In the genomic region with DNA sequence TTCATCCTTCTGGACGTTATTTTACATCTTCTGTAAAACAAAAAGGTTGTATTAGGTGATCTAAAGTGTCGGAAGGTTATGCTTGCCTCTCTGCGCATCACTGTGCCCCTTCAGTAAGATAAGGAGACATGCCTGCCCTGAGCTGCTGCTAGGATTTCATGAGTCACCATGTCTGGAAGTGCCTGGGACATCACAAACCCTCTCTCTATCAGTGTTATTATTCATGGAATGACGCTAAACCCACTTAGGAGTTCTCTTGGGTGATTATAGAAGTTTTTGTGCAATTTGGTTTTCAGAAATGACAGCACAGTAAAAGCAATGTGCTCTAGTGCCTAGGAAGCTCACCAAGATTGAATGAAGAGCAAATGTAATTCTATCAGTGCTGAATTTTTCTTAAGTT, we compare ENCODE assay signal across 11 cellular contexts.
DNase-seq lines count a peak whose midpoint lies in the region; ATAC-seq and FAIRE-seq lines count a peak whose summit lies in the region.
"Had no signal": no experiment of that assay in that cellular context is flagged by ENCODE, and none has a peak within 500 bp of the region (broad histone marks: within the 10 kb centered on the region; RNA-seq: fewer than 3 reads in every experiment).

No MANE protein-coding gene starts in this region.

- FAIRE-seq in urothelium cell line (lab: Jason Lieb, UNC) = no peak
- FAIRE-seq: colon had no signal

- no peak for ATAC-seq in GM19328 (IDR thresholded peaks at IDR 0.05; ENCODE audit: unreplicated experiment)

- peak; percentile 55 for DNase-seq in NCI-H82 (lab: John Stamatoyannopoulos, UW)
- DNase-seq in NCI-H82 treated with DMSO at 0.1 percent for 48 hours (lab: John Stamatoyannopoulos, UW; ENCODE audit: unreplicated experiment) = no peak
- DNase-seq in astrocyte of the hippocampus (ENCODE audit: low read depth, low spot score) = peak; percentile 72
- DNase-seq in hepatic stellate cell (ENCODE audit: low spot score) = peak; percentile 1
- DNase-seq in urothelium cell line (ENCODE audit: low spot score) = peak; percentile 36
- DNase-seq in effector CD8-positive, alpha-beta T cell (lab: John Stamatoyannopoulos, UW) = no peak
- DNase-seq in ecto neural progenitor cell (ENCODE audit: low spot score) = no peak
- DNase-seq: 8988T, spleen had no signal

Comparison
In these comparisons a context has a peak if more than half of its experiments do, and no peak if none do; other contexts are left out.
1. DNase-seq: peak in NCI-H82 (single experiment), astrocyte of the hippocampus (single experiment), hepatic stellate cell (single experiment) and urothelium cell line (single experiment); none in NCI-H82 treated with DMSO at 0.1 percent for 48 hours (single experiment), effector CD8-positive, alpha-beta T cell (single experiment) and ecto neural progenitor cell (single experiment).